Comparison of ENCODE assay signal across 13 cellular contexts in the genomic region with DNA sequence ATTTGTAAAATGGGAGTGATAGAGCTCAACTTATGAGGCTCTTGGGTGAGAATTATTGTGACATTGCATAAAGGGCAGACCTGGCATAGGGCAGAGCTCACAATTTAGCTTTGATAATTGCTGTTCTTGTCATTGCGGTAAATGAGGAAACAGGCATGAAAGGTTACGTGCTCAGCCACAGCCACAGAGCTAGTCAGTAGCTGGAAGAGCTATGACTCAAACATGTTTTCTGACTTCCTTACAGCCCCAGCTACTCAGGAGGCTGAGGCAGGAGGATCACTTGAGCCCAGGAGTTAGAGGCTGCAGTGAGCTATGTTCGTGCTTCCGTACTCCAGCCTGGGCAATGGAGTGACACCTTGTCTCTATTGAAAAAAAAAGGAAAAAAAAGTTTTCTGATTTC. TPM values are rescaled to one million over a fixed set of nuclear protein-coding genes. Genes with fewer than 3 reads are reported as not detected.
DNase-seq lines count a peak whose midpoint lies in the region; ATAC-seq lines count a peak whose summit lies in the region.
"Had no signal": no experiment of that assay in that cellular context is flagged by ENCODE, and none has a peak within 500 bp of the region (broad histone marks: within the 10 kb centered on the region; RNA-seq: fewer than 3 reads in every experiment).

No MANE protein-coding gene starts in this region.

- ATAC-seq in esophagus mucosa (no peak), left cardiac atrium (no peak), HG03457 (IDR thresholded peaks at IDR 0.05; ENCODE audit: unreplicated experiment) (no peak)
- ATAC-seq: pancreas had no signal

- DNase-seq in stimulated activated CD8-positive, alpha-beta memory T cell treated with anti-CD3 and anti-CD28 coated beads, Interleukin-15, amount 100 ng/mL, for 48 hours (ENCODE audit: low read depth in 2 of 2) = peak; percentile 3 to 27
- no peak for DNase-seq in stimulated activated CD8-positive, alpha-beta memory T cell treated with anti-CD3 and anti-CD28 coated beads, Interleukin-4, amount 100 ng/mL, for 48 hours
- peak; percentile 89 to 97 for DNase-seq in NOMO-1 (lab: John Stamatoyannopoulos, UW; ENCODE audit: unreplicated experiment in 2 of 2)
- DNase-seq in activated naive CD8-positive, alpha-beta T cell treated with anti-CD3 and anti-CD28 coated beads for 36 hours = peak; percentile 15
- no peak for DNase-seq in glomerular visceral epithelial cell (ENCODE audit: extremely low spot score)
- DNase-seq in left cardiac atrium = no peak
- DNase-seq: C1 segment of cervical spinal cord, hippocampal formation, NCI-H2029 treated with DMSO at 0.1 percent for 48 hours, pancreas had no signal

- H3K9me3 Mint-ChIP-seq in activated naive CD8-positive, alpha-beta T cell treated with anti-CD3 and anti-CD28 coated beads for 36 hours = no peaks in the 10 kb centered on the region
- H3K9me3 Mint-ChIP-seq: T-helper 2 cell treated with Interferon-gamma antibody and Interleukin-4, amounts not matched to agents 5 μg/mL and 100 μg/mL, for 36 hours had no signal

- H3K36me3 Mint-ChIP-seq in activated naive CD8-positive, alpha-beta T cell treated with anti-CD3 and anti-CD28 coated beads for 36 hours = no peaks in the 10 kb centered on the region

- intact Hi-C loops in left cardiac atrium (cut with DNase I) = loop anchor here (5.0 to 10.0 kb wide), 2 partner anchors 60 to 267 kb away; no protein-coding TSS in a partner anchor

- peaks cover 7% of the 10 kb centered on the region for H3K27me3 Mint-ChIP-seq in activated naive CD8-positive, alpha-beta T cell treated with anti-CD3 and anti-CD28 coated beads for 36 hours

- H3K4me3 Mint-ChIP-seq in activated naive CD8-positive, alpha-beta T cell treated with anti-CD3 and anti-CD28 coated beads for 36 hours = no peak overlapping the region
- H3K4me3 Mint-ChIP-seq: T-helper 2 cell treated with Interferon-gamma antibody and Interleukin-4, amounts not matched to agents 5 μg/mL and 100 μg/mL, for 36 hours had no signal

- H3K4me1 Mint-ChIP-seq in activated naive CD8-positive, alpha-beta T cell treated with anti-CD3 and anti-CD28 coated beads for 36 hours = no peaks in the 10 kb centered on the region

- H3K27ac Mint-ChIP-seq in activated naive CD8-positive, alpha-beta T cell treated with anti-CD3 and anti-CD28 coated beads for 36 hours = no peak overlapping the region
- H3K27ac Mint-ChIP-seq: T-helper 2 cell treated with Interferon-gamma antibody and Interleukin-4, amounts not matched to agents 5 μg/mL and 100 μg/mL, for 36 hours had no signal

RNA-seq across cellular contexts. Expression of a gene that starts 3.5 kb away (rescaled TPM):
- not detected for total RNA-seq in activated naive CD8-positive, alpha-beta T cell treated with anti-CD3 and anti-CD28 coated beads for 36 hours
- total RNA-seq in esophagus mucosa (not detected), left cardiac atrium (10 to 100 TPM in 1 of 2 donors, 1 to 10 TPM in 1; 4.2 to 10.7 TPM)
- total RNA-seq: pancreas had no signal

RNA-seq across cellular contexts. Expression of a gene that starts 24.3 kb away (rescaled TPM):
- total RNA-seq in activated naive CD8-positive, alpha-beta T cell treated with anti-CD3 and anti-CD28 coated beads for 36 hours = 10 to 100 TPM; 11.2 to 12.8 TPM
- total RNA-seq in esophagus mucosa (42.0 TPM), left cardiac atrium (10 to 100 TPM; 24.0 TPM)

Comparison
In these comparisons a context has a peak if more than half of its experiments do, and no peak if none do; other contexts are left out.
1. DNase-seq: peak in stimulated activated CD8-positive, alpha-beta memory T cell treated with anti-CD3 and anti-CD28 coated beads, Interleukin-15, amount 100 ng/mL, for 48 hours (2 of 2), NOMO-1 (2 of 2) and activated naive CD8-positive, alpha-beta T cell treated with anti-CD3 and anti-CD28 coated beads for 36 hours (single experiment); none in stimulated activated CD8-positive, alpha-beta memory T cell treated with anti-CD3 and anti-CD28 coated beads, Interleukin-4, amount 100 ng/mL, for 48 hours (single experiment), glomerular visceral epithelial cell (single experiment) and left cardiac atrium (single experiment).